ENCODE assay signal across 12 cellular contexts in genomic region chr5:134626369-134627014, GRCh38. TPM values are rescaled to one million over a fixed set of nuclear protein-coding genes. Genes with fewer than 3 reads are reported as not detected.
A peak's percentile ranks its signal among the peaks of the same experiment; 100 is the strongest.
DNase-seq lines count a peak whose midpoint lies in the region; ATAC-seq and TF ChIP-seq lines count a peak whose summit lies in the region.
"Had no signal": no experiment of that assay in that cellular context is flagged by ENCODE, and none has a peak within 500 bp of the region (broad histone marks: within the 10 kb centered on the region; RNA-seq: fewer than 3 reads in every experiment).

No MANE protein-coding gene starts in this region.

- no peaks in the 10 kb centered on the region for H3K27me3 ChIP-seq in spleen (replicated peaks in 1 of 7)

- POLR2A ChIA-PET in WTC11 (lab: Charles Lee), result interaction anchor here (0.7 kb wide), 2 partner anchors 34 to 225 kb away, joined by 3 to 12 read pairs; no protein-coding TSS in a partner anchor

- H3K4me3 Mint-ChIP-seq in WTC11, result no peak overlapping the region

- TF ChIP-seq CTCF in WTC11 (IDR thresholded peaks at IDR 0.05) (no peak), spleen (IDR thresholded peaks at IDR 0.05 in 8 of 11, conservative IDR thresholded peaks at IDR 0.05 in 3 of 11) (no peak)

- no peak overlapping the region for H3K4me3 ChIP-seq in spleen

- 54 to 65% (median 61%) methylated on average over 2 of the region's 2 CpGs for WGBS in spleen, 5 donors

- H3K4me1 ChIP-seq in spleen, result peaks cover 9 to 66% (median 21%) of the 10 kb centered on the region in 6 donors

- H3K27ac ChIP-seq in spleen, result peak overlapping the region in 6 of 8 donors; percentile 8 to 58 (median 45)

- TF ChIP-seq POLR2A in spleen (IDR thresholded peaks at IDR 0.05), result no peak

- H3K9me3 ChIP-seq in spleen, result no peaks in the 10 kb centered on the region

- H3K36me3 ChIP-seq in spleen, result peaks cover 0 to 55% (median 17%) of the 10 kb centered on the region in 6 donors

- H3K36me3 Mint-ChIP-seq in WTC11, result peaks cover 8% of the 10 kb centered on the region; the same call in 1 of the 2 replicates

- CTCF ChIA-PET in WTC11 (lab: Charles Lee), result interaction anchor here (1.4 kb wide), 1 partner anchor 39 kb away, joined by 5 read pairs; no protein-coding TSS in a partner anchor

- H3K4me1 Mint-ChIP-seq in WTC11, result no peaks in the 10 kb centered on the region

- H3K9me3 Mint-ChIP-seq in WTC11, result no peaks in the 10 kb centered on the region

- DNase-seq in SIG-M5 treated with dmso at 0.1 percent for 504 hours (lab: John Stamatoyannopoulos, UW; ENCODE audit: unreplicated experiment), result peak; percentile 71
- DNase-seq in SIG-M5 (lab: John Stamatoyannopoulos, UW), result no peak
- DNase-seq in WTC11 (ENCODE audit: low spot score), result no peak
- no peak for DNase-seq in left ventricle myocardium superior
- DNase-seq in spleen, result no peak
- no peak for DNase-seq in NCI-H146 (lab: John Stamatoyannopoulos, UW)
- no peak for DNase-seq in putamen (ENCODE audit: low spot score)
- DNase-seq: ACHN; effector CD8-positive, alpha-beta T cell; mesendoderm; stimulated activated CD4-positive, alpha-beta T cell treated with anti-CD3 and anti-CD28 coated beads, Interleukin-4, amount 100 ng/mL, for 1 hour had no signal

- peak overlapping the region; percentile 6; the same call in 1 of the 2 replicates for H3K27ac Mint-ChIP-seq in WTC11

- no peaks in the 10 kb centered on the region for H3K27me3 Mint-ChIP-seq in WTC11 (ENCODE audit: low read depth)

- ATAC-seq in WTC11 (no peak), left ventricle myocardium superior (peak; percentile 55), SK-N-SH treated with all-trans-retinoic acid at 6 μM for 48 hours (no peak)

- intact Hi-C loops in left ventricle myocardium superior (cut with micrococcal nuclease), result no loop called here
- intact Hi-C loops in spleen (cut with DNase I; ENCODE audit: low total_unique reads), result no loop called here

TF ChIP-seq in WTC11, 78 proteins besides CTCF, POLR2A, EP300 and RAD21 (continues in another document):
- no peak for TF ChIP-seq ELF4 (CRISPR knock-in tag; IDR thresholded peaks at IDR 0.05; ENCODE audit: low read depth)
- no peak for TF ChIP-seq USF2 (CRISPR knock-in tag; IDR thresholded peaks at IDR 0.05)
- no peak for TF ChIP-seq PREB (CRISPR knock-in tag; IDR thresholded peaks at IDR 0.05; ENCODE audit: borderline replicate concordance)
- TF ChIP-seq FOXJ3 (CRISPR knock-in tag; IDR thresholded peaks at IDR 0.05; ENCODE audit: borderline replicate concordance), result no peak
- TF ChIP-seq ZNF425 (CRISPR knock-in tag; conservative IDR thresholded peaks at IDR 0.05), result no peak
- TF ChIP-seq FOXP1 (CRISPR knock-in tag; IDR thresholded peaks at IDR 0.05; ENCODE audit: borderline replicate concordance), result no peak

TF ChIP-seq in SK-N-SH treated with all-trans-retinoic acid at 6 μM for 48 hours, 23 proteins besides CTCF, POLR2A, EP300 and RAD21 (continues in another document):
- TF ChIP-seq ZFP30 (CRISPR knock-in tag; IDR thresholded peaks at IDR 0.05), result no peak
- TF ChIP-seq TSHZ2 (CRISPR knock-in tag; IDR thresholded peaks at IDR 0.05), result no peak
- no peak for TF ChIP-seq PPARA (CRISPR knock-in tag; IDR thresholded peaks at IDR 0.05; ENCODE audit: borderline replicate concordance)
- no peak for TF ChIP-seq SNAI2 (CRISPR knock-in tag; IDR thresholded peaks at IDR 0.05)
- no peak for TF ChIP-seq TOX (CRISPR knock-in tag; IDR thresholded peaks at IDR 0.05; ENCODE audit: borderline replicate concordance)
- TF ChIP-seq ZFP3 (CRISPR knock-in tag; IDR thresholded peaks at IDR 0.05), result no peak
- TF ChIP-seq ZNF70 (CRISPR knock-in tag; IDR thresholded peaks at IDR 0.05), result no peak
- no peak for TF ChIP-seq CSRNP3 (CRISPR knock-in tag; IDR thresholded peaks at IDR 0.05)
- no peak for TF ChIP-seq ARNTL (CRISPR knock-in tag; IDR thresholded peaks at IDR 0.05; ENCODE audit: borderline replicate concordance, low read depth)
- no peak for TF ChIP-seq TCF4 (CRISPR knock-in tag; IDR thresholded peaks at IDR 0.05; ENCODE audit: borderline replicate concordance)
- no peak for TF ChIP-seq RARB (CRISPR knock-in tag; IDR thresholded peaks at IDR 0.05)
- no peak for TF ChIP-seq BACH2 (CRISPR knock-in tag; IDR thresholded peaks at IDR 0.05; ENCODE audit: borderline replicate concordance)
- TF ChIP-seq ZNF565 (CRISPR knock-in tag; conservative IDR thresholded peaks at IDR 0.05; ENCODE audit: low read depth), result no peak
- no peak for TF ChIP-seq POU6F1 (CRISPR knock-in tag; IDR thresholded peaks at IDR 0.05; ENCODE audit: borderline replicate concordance, low read depth)
- no peak for TF ChIP-seq ZC3H10 (CRISPR knock-in tag; IDR thresholded peaks at IDR 0.05)
- TF ChIP-seq CSDC2 (CRISPR knock-in tag; IDR thresholded peaks at IDR 0.05), result no peak
- no peak for TF ChIP-seq GLIS3 (CRISPR knock-in tag; IDR thresholded peaks at IDR 0.05)
- no peak for TF ChIP-seq CREB5 (CRISPR knock-in tag; IDR thresholded peaks at IDR 0.05; ENCODE audit: low read depth)

RNA-seq across cellular contexts. Expression of gene SAR1B, which starts 6.1 kb away (rescaled TPM):
- 27.2 to 31.3 TPM (median 27.6 TPM) in 3 replicates for total RNA-seq in WTC11 (2021)
- 84.7 TPM for total RNA-seq in left ventricle myocardium superior
- total RNA-seq in spleen, result 10 to 100 TPM; 40.2 to 68.6 (median 52.0) TPM
- 10 to 100 TPM in 2 of 3 donors, 1 to 10 TPM in 1; 7.8 to 14.5 (median 11.5) TPM for polyA plus RNA-seq in spleen

RNA-seq across cellular contexts. Expression of gene SEC24A, which starts 22.1 kb away (rescaled TPM):
- total RNA-seq in WTC11 (2021) (25.0 to 30.5 TPM (median 27.5 TPM) in 3 replicates), left ventricle myocardium superior (6.8 TPM), spleen (10 to 100 TPM; 20.7 to 36.3 (median 26.2) TPM)
- polyA plus RNA-seq in spleen, result 1 to 10 TPM; 2.3 to 4.3 (median 2.9) TPM
